ENCODE assay signal across 13 cellular contexts in genomic region chr6:121354764-121355163, GRCh38. TPM values are rescaled to one million over a fixed set of nuclear protein-coding genes. Genes with fewer than 3 reads are reported as not detected.
DNase-seq lines count a peak whose midpoint lies in the region; ATAC-seq, FAIRE-seq and TF ChIP-seq lines count a peak whose summit lies in the region.
"Had no signal": no experiment of that assay in that cellular context is flagged by ENCODE, and none has a peak within 500 bp of the region (broad histone marks: within the 10 kb centered on the region; RNA-seq: fewer than 3 reads in every experiment).

No MANE protein-coding gene starts in this region.

- no peak overlapping the region for H3K27ac Mint-ChIP-seq in activated CD8-positive, alpha-beta memory T cell treated with anti-CD3 and anti-CD28 coated beads, Interleukin-2, amount 10 ng/mL, durations not matched to agents 7 days and 5 days

- H3K36me3 Mint-ChIP-seq in activated CD8-positive, alpha-beta memory T cell treated with anti-CD3 and anti-CD28 coated beads, Interleukin-2, amount 10 ng/mL, durations not matched to agents 7 days and 5 days = no peaks in the 10 kb centered on the region

- DNase-seq in GM06990 (ENCODE audit: extremely low read depth, insufficient read length) (no peak), NCI-H69 (lab: John Stamatoyannopoulos, UW) (peak; percentile 21), choroid plexus epithelial cell (ENCODE audit: low read depth) (peak; percentile 22), retinal pigment epithelial cell (ENCODE audit: low read depth) (no peak), GM19239 (ENCODE audit: insufficient read length, low spot score) (no peak)
- DNase-seq in activated CD8-positive, alpha-beta memory T cell treated with anti-CD3 and anti-CD28 coated beads, Interleukin-2, amount 10 ng/mL, durations not matched to agents 7 days and 5 days = no peak
- DNase-seq: midbrain, NCI-H345 had no signal

- H3K4me3 ChIP-seq in GM06990 (replicated peaks; ENCODE audit: low read depth, low read length) (no peak overlapping the region), choroid plexus epithelial cell (ENCODE audit: low read depth, low read length) (no peak overlapping the region), retinal pigment epithelial cell (ENCODE audit: low read length) (no peak overlapping the region)
- H3K4me3 ChIP-seq: breast epithelium, gastroesophageal sphincter had no signal

- no peaks in the 10 kb centered on the region for H3K27me3 ChIP-seq in GM06990 (replicated peaks; ENCODE audit: control insufficient read depth, insufficient read depth, low read length)
- H3K27me3 ChIP-seq: breast epithelium, gastroesophageal sphincter had no signal

- no peaks in the 10 kb centered on the region for H3K9me3 Mint-ChIP-seq in activated CD8-positive, alpha-beta memory T cell treated with anti-CD3 and anti-CD28 coated beads, Interleukin-2, amount 10 ng/mL, durations not matched to agents 7 days and 5 days (ENCODE audit: low read depth)

- no peak for FAIRE-seq in GM19239 (lab: Jason Lieb, UNC)
- FAIRE-seq: GM12892 had no signal

- H3K27me3 Mint-ChIP-seq in activated CD8-positive, alpha-beta memory T cell treated with anti-CD3 and anti-CD28 coated beads, Interleukin-2, amount 10 ng/mL, durations not matched to agents 7 days and 5 days = peaks cover 30% of the 10 kb centered on the region

- CTCF ChIA-PET in activated CD8-positive, alpha-beta memory T cell treated with anti-CD3 and anti-CD28 coated beads, Interleukin-2, amount 10 ng/mL, durations not matched to agents 7 days and 5 days (lab: Charles Lee) = no interaction called here

- no peak for ATAC-seq in HG02759 (IDR thresholded peaks at IDR 0.05; ENCODE audit: unreplicated experiment)
- ATAC-seq in activated CD8-positive, alpha-beta memory T cell treated with anti-CD3 and anti-CD28 coated beads, Interleukin-2, amount 10 ng/mL, durations not matched to agents 7 days and 5 days = no peak
- ATAC-seq: gastroesophageal sphincter, sciatic nerve had no signal

- H3K36me3 ChIP-seq in GM06990 (ENCODE audit: control insufficient read depth, insufficient read depth, low read length) = no peaks in the 10 kb centered on the region
- H3K36me3 ChIP-seq: breast epithelium, gastroesophageal sphincter had no signal

- no peaks in the 10 kb centered on the region for H3K4me1 Mint-ChIP-seq in activated CD8-positive, alpha-beta memory T cell treated with anti-CD3 and anti-CD28 coated beads, Interleukin-2, amount 10 ng/mL, durations not matched to agents 7 days and 5 days

- TF ChIP-seq CTCF in GM06990 (IDR thresholded peaks at IDR 0.05; ENCODE audit: insufficient read depth, low read length, poor library complexity, severe bottlenecking) (peak; percentile 35), choroid plexus epithelial cell (conservative IDR thresholded peaks at IDR 0.05; ENCODE audit: low read depth, low read length) (peak; percentile 63), retinal pigment epithelial cell (conservative IDR thresholded peaks at IDR 0.05; ENCODE audit: low read depth, low read length) (peak; percentile 53)

- no peak overlapping the region for H3K4me3 Mint-ChIP-seq in activated CD8-positive, alpha-beta memory T cell treated with anti-CD3 and anti-CD28 coated beads, Interleukin-2, amount 10 ng/mL, durations not matched to agents 7 days and 5 days

RNA-seq across cellular contexts. Expression of gene TBC1D32, which starts 20.5 kb away (rescaled TPM):
- 10 to 100 TPM in 1 of 2 experiments, 1 to 10 TPM in 1; 7.3 to 12.7 TPM for total RNA-seq in activated CD8-positive, alpha-beta memory T cell treated with anti-CD3 and anti-CD28 coated beads, Interleukin-2, amount 10 ng/mL, durations not matched to agents 7 days and 5 days

Comparison
In these comparisons a context has a peak if more than half of its experiments do, and no peak if none do; other contexts are left out.
1. DNase-seq: peak in NCI-H69 (single experiment) and choroid plexus epithelial cell (single experiment); none in GM06990 (single experiment), retinal pigment epithelial cell (single experiment), GM19239 (single experiment) and activated CD8-positive, alpha-beta memory T cell treated with anti-CD3 and anti-CD28 coated beads, Interleukin-2, amount 10 ng/mL, durations not matched to agents 7 days and 5 days (single experiment).
2. Peak in every context shown above with its lines, with median percentiles within 50 percentile points of each other: CTCF ChIP-seq.